Comparison of ENCODE assay signal across 33 cellular contexts in genomic region chr7:150351587-150352194, GRCh38. TPM values are rescaled to one million over a fixed set of nuclear protein-coding genes. Genes with fewer than 3 reads are reported as not detected.
DNase-seq lines count a peak whose midpoint lies in the region; ATAC-seq, FAIRE-seq and TF ChIP-seq lines count a peak whose summit lies in the region.
"Had no signal": no experiment of that assay in that cellular context is flagged by ENCODE, and none has a peak within 500 bp of the region (broad histone marks: within the 10 kb centered on the region; RNA-seq: fewer than 3 reads in every experiment).

No MANE protein-coding gene starts in this region.

- H3K27ac ChIP-seq in GM23338 (ENCODE audit: low read depth) = no peak overlapping the region
- no peak overlapping the region for H3K27ac ChIP-seq in upper lobe of right lung
- H3K27ac ChIP-seq: C4-2B, colonic mucosa, gastrocnemius medialis, neural progenitor cell, parathyroid adenoma had no signal

- peak; percentile 9 for DNase-seq in NCI-H2171 treated with DMSO at 0.1 percent for 48 hours (lab: John Stamatoyannopoulos, UW)
- DNase-seq in NCI-H2171 (lab: John Stamatoyannopoulos, UW) = no peak
- DNase-seq in GM23338 (ENCODE audit: low spot score) = peak; percentile 49
- no peak for DNase-seq in WTC11 (ENCODE audit: low spot score)
- peak; percentile 8 for DNase-seq in iPS-NIHi11 (ENCODE audit: low spot score)
- no peak for DNase-seq in GM12892 (ENCODE audit: insufficient read length)
- DNase-seq in upper lobe of right lung = no peak
- DNase-seq in T1000 (lab: John Stamatoyannopoulos, UW) = no peak
- DNase-seq: activated CD4-positive, alpha-beta memory T cell treated with anti-CD3 and anti-CD28 coated beads for 36 hours; activated CD4-positive, CD25-positive, alpha-beta regulatory T cell treated with anti-CD3 and anti-CD28 coated beads, Interleukin-2, amount 50 U/mL, for 72 hours; activated CD8-positive, alpha-beta memory T cell treated with anti-CD3 and anti-CD28 coated beads, Interleukin-2, amount 50 U/mL, for 4 hours; Caco-2; colonic mucosa; effector CD8-positive, alpha-beta T cell; gastrocnemius medialis; left cardiac atrium; NCI-H1436 treated with DMSO at 0.1 percent for 48 hours; NCI-H524; right cardiac atrium; RPMI8226; stimulated activated CD4-positive, alpha-beta T cell treated with anti-CD3 and anti-CD28 coated beads, Interleukin-12 subunit alpha, Interleukin-12 subunit beta, amount 100 ng/mL, for 4 hours; stimulated activated CD4-positive, alpha-beta T cell treated with anti-CD3 and anti-CD28 coated beads, Interleukin-4, amount 100 ng/mL, for 1 hour had no signal

- H3K27ac Mint-ChIP-seq in GM23338 (no peak overlapping the region), WTC11 (no peak overlapping the region)
- H3K27ac Mint-ChIP-seq: activated CD4-positive, alpha-beta memory T cell treated with anti-CD3 and anti-CD28 coated beads for 36 hours; activated naive CD4-positive, alpha-beta T cell treated with anti-CD3 and anti-CD28 coated beads, Interleukin-2, amount 50 U/mL, for 24 hours; activated T-helper 17 cell treated with anti-CD3 and anti-CD28 coated beads, Interleukin-2, amount 50 U/mL, for 72 hours; memory B cell; neural progenitor cell; T-helper 1 cell treated with Interleukin-12 subunit alpha and Interleukin-12 subunit beta and Interleukin-4 antibody, amounts not matched to agents 30 μg/mL and 1 μg/mL, for 36 hours; type B pancreatic cell had no signal

- H3K36me3 ChIP-seq in GM23338 (ENCODE audit: insufficient read depth) (no peaks in the 10 kb centered on the region; the same call in 1 of the 2 replicates), upper lobe of right lung (no peaks in the 10 kb centered on the region)
- H3K36me3 ChIP-seq: colonic mucosa, gastrocnemius medialis, neural progenitor cell had no signal

- FAIRE-seq in GM12892 (lab: Jason Lieb, UNC) = no peak
- FAIRE-seq: GM12891, H1 had no signal

- H3K4me3 ChIP-seq in GM23338 (no peak overlapping the region), upper lobe of right lung (no peak overlapping the region)
- H3K4me3 ChIP-seq: colonic mucosa, gastrocnemius medialis, neural progenitor cell had no signal

- no peak for TF ChIP-seq POLR2A in GM12892 (IDR thresholded peaks at IDR 0.05; ENCODE audit: low read depth, low read length)

- no peaks in the 10 kb centered on the region for H4K20me1 ChIP-seq in GM23338 (replicated peaks; ENCODE audit: insufficient read depth)

- H3K4me1 ChIP-seq in GM23338 (ENCODE audit: insufficient read depth) (no peaks in the 10 kb centered on the region), upper lobe of right lung (peaks cover 5% of the 10 kb centered on the region)
- H3K4me1 ChIP-seq: Caco-2, colonic mucosa, neural progenitor cell, parathyroid adenoma had no signal

- ATAC-seq in GM23338 (peak; percentile 74), WTC11 (peak; percentile 80), upper lobe of right lung (no peak)
- ATAC-seq: activated T-helper 17 cell treated with anti-CD3 and anti-CD28 coated beads, Interleukin-2, amount 50 U/mL, for 72 hours; gastrocnemius medialis; left cardiac atrium; right cardiac atrium had no signal

- H3K4me2 ChIP-seq in GM23338 = no peak overlapping the region
- H3K4me2 ChIP-seq: neural progenitor cell had no signal

- peaks cover 3% of the 10 kb centered on the region; the same call in 1 of the 3 replicates for H3K9me3 Mint-ChIP-seq in GM23338
- peaks cover 11% of the 10 kb centered on the region for H3K9me3 Mint-ChIP-seq in WTC11
- H3K9me3 Mint-ChIP-seq: activated CD4-positive, alpha-beta memory T cell treated with anti-CD3 and anti-CD28 coated beads for 36 hours; activated naive CD4-positive, alpha-beta T cell treated with anti-CD3 and anti-CD28 coated beads, Interleukin-2, amount 50 U/mL, for 24 hours; activated T-helper 17 cell treated with anti-CD3 and anti-CD28 coated beads, Interleukin-2, amount 50 U/mL, for 72 hours; T-helper 1 cell treated with Interleukin-12 subunit alpha and Interleukin-12 subunit beta and Interleukin-4 antibody, amounts not matched to agents 30 μg/mL and 1 μg/mL, for 36 hours; type B pancreatic cell had no signal

- CTCF ChIA-PET in WTC11 (lab: Charles Lee) = interaction anchor here (0.6 to 1.1 kb wide), 3 partner anchors 10 to 166 kb away, joined by 3 read pairs; no protein-coding TSS in a partner anchor

- no peaks in the 10 kb centered on the region for H3K79me2 ChIP-seq in GM23338 (replicated peaks; ENCODE audit: insufficient read depth)
- H3K79me2 ChIP-seq: parathyroid adenoma had no signal

- no peaks in the 10 kb centered on the region for H3K27me3 Mint-ChIP-seq in GM23338 (ENCODE audit: insufficient read depth, low read depth, poor library complexity)
- no peaks in the 10 kb centered on the region; the same call in 1 of the 2 replicates for H3K27me3 Mint-ChIP-seq in WTC11 (ENCODE audit: low read depth)
- H3K27me3 Mint-ChIP-seq: activated CD4-positive, alpha-beta memory T cell treated with anti-CD3 and anti-CD28 coated beads for 36 hours; activated naive CD4-positive, alpha-beta T cell treated with anti-CD3 and anti-CD28 coated beads, Interleukin-2, amount 50 U/mL, for 24 hours; activated T-helper 17 cell treated with anti-CD3 and anti-CD28 coated beads, Interleukin-2, amount 50 U/mL, for 72 hours had no signal

- H3K36me3 Mint-ChIP-seq in GM23338 (ENCODE audit: low read depth) (peaks cover 3% of the 10 kb centered on the region; the same call in 2 of the 3 replicates), WTC11 (no peaks in the 10 kb centered on the region; the same call in 1 of the 2 replicates)
- H3K36me3 Mint-ChIP-seq: activated CD4-positive, alpha-beta memory T cell treated with anti-CD3 and anti-CD28 coated beads for 36 hours; activated naive CD4-positive, alpha-beta T cell treated with anti-CD3 and anti-CD28 coated beads, Interleukin-2, amount 50 U/mL, for 24 hours; neural progenitor cell; type B pancreatic cell had no signal

- H3K9me3 ChIP-seq in upper lobe of right lung = no peaks in the 10 kb centered on the region
- H3K9me3 ChIP-seq: Caco-2, colonic mucosa, gastrocnemius medialis had no signal

- H3K27me3 ChIP-seq in GM23338 (ENCODE audit: insufficient read depth) (no peaks in the 10 kb centered on the region), upper lobe of right lung (no peaks in the 10 kb centered on the region)
- H3K27me3 ChIP-seq: colonic mucosa, gastrocnemius medialis, neural progenitor cell had no signal

- H3K4me3 Mint-ChIP-seq in GM23338 (no peak overlapping the region), WTC11 (no peak overlapping the region)
- H3K4me3 Mint-ChIP-seq: activated CD4-positive, alpha-beta memory T cell treated with anti-CD3 and anti-CD28 coated beads for 36 hours; activated naive CD4-positive, alpha-beta T cell treated with anti-CD3 and anti-CD28 coated beads, Interleukin-2, amount 50 U/mL, for 24 hours; activated T-helper 17 cell treated with anti-CD3 and anti-CD28 coated beads, Interleukin-2, amount 50 U/mL, for 72 hours; memory B cell; neural progenitor cell; T-helper 1 cell treated with Interleukin-12 subunit alpha and Interleukin-12 subunit beta and Interleukin-4 antibody, amounts not matched to agents 30 μg/mL and 1 μg/mL, for 36 hours; type B pancreatic cell had no signal

- H3K9me2 ChIP-seq in GM23338 (ENCODE audit: insufficient read depth) = no peaks in the 10 kb centered on the region

- peaks cover 4% of the 10 kb centered on the region; the same call in 1 of the 3 replicates for H3K4me1 Mint-ChIP-seq in GM23338
- peaks cover 2% of the 10 kb centered on the region; the same call in 1 of the 2 replicates for H3K4me1 Mint-ChIP-seq in WTC11
- H3K4me1 Mint-ChIP-seq: activated T-helper 17 cell treated with anti-CD3 and anti-CD28 coated beads, Interleukin-2, amount 50 U/mL, for 72 hours; memory B cell had no signal

- no peaks in the 10 kb centered on the region for H3F3A ChIP-seq in GM23338 (replicated peaks; ENCODE audit: low read depth)

- POLR2A ChIA-PET in WTC11 (lab: Charles Lee) = interaction anchor here (0.6 kb wide), 1 partner anchor 16 kb away, joined by 3 read pairs; no protein-coding TSS in a partner anchor

- intact Hi-C loops in upper lobe of right lung (cut with DNase I) = no loop called here

- no peak overlapping the region for H2AFZ ChIP-seq in GM23338
- H2AFZ ChIP-seq: neural progenitor cell, parathyroid adenoma had no signal

- TF ChIP-seq CTCF in GM23338 (conservative IDR thresholded peaks at IDR 0.05; ENCODE audit: low read depth in 2 of 2) = no peak
- no peak for TF ChIP-seq CTCF in WTC11 (IDR thresholded peaks at IDR 0.05)
- no peak for TF ChIP-seq CTCF in upper lobe of right lung (IDR thresholded peaks at IDR 0.05)

TF ChIP-seq in GM23338, 12 proteins besides CTCF, POLR2A, EP300 and RAD21 (continues in another document):
- no peak for TF ChIP-seq STAT1 (IDR thresholded peaks at IDR 0.05; ENCODE audit: unreplicated experiment)
- TF ChIP-seq ZNF114 (CRISPR knock-in tag; IDR thresholded peaks at IDR 0.05) = no peak

TF ChIP-seq in WTC11, 78 proteins besides CTCF, POLR2A, EP300 and RAD21:
- no peak for TF ChIP-seq TEAD1 (CRISPR knock-in tag; IDR thresholded peaks at IDR 0.05)

RNA-seq across cellular contexts. Expression of gene RARRES2, which starts 10.3 kb away (rescaled TPM):
- total RNA-seq in GM23338 (2014; rRNA removed; shearing (Covaris generic)) = 164 and 169 TPM in 2 replicates
- 314 and 317 TPM in 2 replicates for polyA plus RNA-seq in GM23338 (2016; fragmentation: Nextera tagmentation; extraction: Ambion mirVana)
- total RNA-seq in WTC11 (2021) (193 to 230 TPM (median 197 TPM) in 3 replicates), upper lobe of right lung (259 TPM)
- polyA plus RNA-seq in GM12892 (2012; ENCODE audit: missing spikeins) = 0.98 TPM
- total RNA-seq: activated CD4-positive, alpha-beta memory T cell treated with anti-CD3 and anti-CD28 coated beads for 36 hours; activated T-helper 17 cell treated with anti-CD3 and anti-CD28 coated beads, Interleukin-2, amount 50 U/mL, for 72 hours; Caco-2; SK-MEL-5 had no signal

RNA-seq across cellular contexts. Expression of gene REPIN1, which starts 16.9 kb away (rescaled TPM):
- 143 and 156 TPM in 2 replicates for total RNA-seq in GM23338 (2014; rRNA removed; shearing (Covaris generic))
- polyA plus RNA-seq in GM23338 (2016; fragmentation: Nextera tagmentation; extraction: Ambion mirVana) = 29.2 and 29.8 TPM in 2 replicates
- total RNA-seq in WTC11 (2021) (105 to 130 TPM (median 112 TPM) in 3 replicates), upper lobe of right lung (93.7 TPM)
- polyA plus RNA-seq in GM12892 (2012; ENCODE audit: missing spikeins) = 46.6 TPM

RNA-seq across cellular contexts. Expression of gene ZNF775, which starts 27.4 kb away (rescaled TPM):
- 35.2 and 38.2 TPM in 2 replicates for total RNA-seq in GM23338 (2014; rRNA removed; shearing (Covaris generic))
- polyA plus RNA-seq in GM23338 (2016; fragmentation: Nextera tagmentation; extraction: Ambion mirVana) = 4.5 and 6.7 TPM in 2 replicates
- total RNA-seq in WTC11 (2021) = 24.1 to 26.6 TPM (median 25.4 TPM) in 3 replicates
- 4.2 TPM for polyA plus RNA-seq in GM12892 (2012; ENCODE audit: missing spikeins)
- 4.4 TPM for total RNA-seq in upper lobe of right lung

RNA-seq across cellular contexts. Expression of gene ACTR3C, which starts 28.3 kb away (rescaled TPM):
- total RNA-seq in GM23338 (2014; rRNA removed; shearing (Covaris generic)) = 1.5 and 5.8 TPM in 2 replicates
- 1.8 and 3.5 TPM in 2 replicates for polyA plus RNA-seq in GM23338 (2016; fragmentation: Nextera tagmentation; extraction: Ambion mirVana)
- total RNA-seq in WTC11 (2021) (0.96 to 1.5 TPM (median 1.4 TPM) in 3 replicates), upper lobe of right lung (20.1 TPM)
- polyA plus RNA-seq in GM12892 (2012; ENCODE audit: missing spikeins) = 2.8 TPM
- total RNA-seq: H1, SK-MEL-5 had no signal

RNA-seq across cellular contexts. Expression of gene LRRC61, which starts 28.5 kb away (rescaled TPM):
- total RNA-seq in GM23338 (2014; rRNA removed; shearing (Covaris generic)) = 67.6 and 75.2 TPM in 2 replicates
- polyA plus RNA-seq in GM23338 (2016; fragmentation: Nextera tagmentation; extraction: Ambion mirVana) = 29.7 and 34.7 TPM in 2 replicates
- total RNA-seq in WTC11 (2021) (27.7 to 33.3 TPM (median 32.7 TPM) in 3 replicates), upper lobe of right lung (10.2 TPM)
- 6.6 TPM for polyA plus RNA-seq in GM12892 (2012; ENCODE audit: missing spikeins)
- total RNA-seq: SK-MEL-5 had no signal

Comparison
In these comparisons a context has a peak if more than half of its experiments do, and no peak if none do; other contexts are left out.
1. DNase-seq: peak in NCI-H2171 treated with DMSO at 0.1 percent for 48 hours (single experiment), GM23338 (single experiment) and iPS-NIHi11 (single experiment); none in NCI-H2171 (single experiment), WTC11 (single experiment), GM12892 (single experiment), upper lobe of right lung (single experiment) and T1000 (single experiment).